7 cellular contexts compared by ENCODE assay signal in genomic region chr12:124694846-124695497, GRCh38.
DNase-seq lines count a peak whose midpoint lies in the region; ATAC-seq and TF ChIP-seq lines count a peak whose summit lies in the region.

No MANE protein-coding gene starts in this region.

- H3K4me3 ChIP-seq in fibroblast of villous mesenchyme (ENCODE audit: low read depth, low read length) (no peak overlapping the region), skeletal muscle tissue (ENCODE audit: low read length in 3 of 3) (no peak overlapping the region)

- DNase-seq in SK-N-DZ (ENCODE audit: low spot score) (peak; percentile 64), fibroblast of villous mesenchyme (ENCODE audit: low read depth) (peak; percentile 75), foreskin melanocyte (no peak), retina (no peak), NCI-H2171 (lab: John Stamatoyannopoulos, UW) (no peak)

- peaks cover 0 to 6% (median 4%) of the 10 kb centered on the region in 3 donors for H3K9me3 ChIP-seq in skeletal muscle tissue (ENCODE audit: control insufficient read depth in 3 of 3, low read length in 3 of 3)

- peak overlapping the region in 1 of 3 donors; percentile 16 for H3K9ac ChIP-seq in skeletal muscle tissue (ENCODE audit: low read depth in 1 of 3, low read length in 3 of 3)

- no peak for TF ChIP-seq CTCF in fibroblast of villous mesenchyme (IDR thresholded peaks at IDR 0.05; ENCODE audit: insufficient read depth, low read depth, low read length)

- H3K4me1 ChIP-seq in skeletal muscle tissue (ENCODE audit: control insufficient read depth in 3 of 3, insufficient read depth in 3 of 3, low read length in 3 of 3), result peaks cover 0 to 21% (median 6%) of the 10 kb centered on the region in 3 donors

- H3K27me3 ChIP-seq in skeletal muscle tissue (ENCODE audit: control insufficient read depth in 3 of 3, insufficient read depth in 3 of 3, low read length in 3 of 3), result no peaks in the 10 kb centered on the region

- H3K36me3 ChIP-seq in skeletal muscle tissue (ENCODE audit: control insufficient read depth in 3 of 3, insufficient read depth in 3 of 3, low read length in 3 of 3), result no peaks in the 10 kb centered on the region

- H3K27ac ChIP-seq in skeletal muscle tissue (ENCODE audit: low read depth, low read length), result peak overlapping the region; percentile 47

- ATAC-seq in HG03354 (IDR thresholded peaks at IDR 0.05; ENCODE audit: poor library complexity, severe bottlenecking, unreplicated experiment), result peak; percentile 42

Comparison
In these comparisons a context has a peak if more than half of its experiments do, and no peak if none do; other contexts are left out.
1. DNase-seq: peak in SK-N-DZ (single experiment) and fibroblast of villous mesenchyme (single experiment); none in foreskin melanocyte (single experiment), retina (single experiment) and NCI-H2171 (single experiment).